Comparison of ENCODE assay signal across 8 cellular contexts in genomic region chr3:51637941-51638471, GRCh38. TPM values are rescaled to one million over a fixed set of nuclear protein-coding genes. Genes with fewer than 3 reads are reported as not detected.
DNase-seq lines count a peak whose midpoint lies in the region; ATAC-seq and TF ChIP-seq lines count a peak whose summit lies in the region.

No MANE protein-coding gene starts in this region.

- no peaks in the 10 kb centered on the region for H3K9me3 ChIP-seq in thyroid gland

- peak; percentile 26 for DNase-seq in GM04504 (ENCODE audit: low read depth)
- DNase-seq in NOMO-1 (lab: John Stamatoyannopoulos, UW; ENCODE audit: unreplicated experiment in 2 of 2): peak; percentile 49 to 51
- DNase-seq in astrocyte of the hippocampus (ENCODE audit: low read depth, low spot score): peak; percentile 70
- DNase-seq in kidney tubule cell (ENCODE audit: low spot score): peak; percentile 66
- peak; percentile 49 to 58 for DNase-seq in thyroid gland
- no peak for DNase-seq in amygdala (lab: John Stamatoyannopoulos, UW)

- TF ChIP-seq CTCF in 22Rv1 (IDR thresholded peaks at IDR 0.05) (peak; percentile 91), thyroid gland (IDR thresholded peaks at IDR 0.05) (peak; percentile 48 to 86 (median 68))

- TF ChIP-seq POLR2A in thyroid gland (IDR thresholded peaks at IDR 0.05): no peak

- H3K27me3 ChIP-seq in thyroid gland: no peaks in the 10 kb centered on the region

- peak; percentile 76 for ATAC-seq in HG03135 (IDR thresholded peaks at IDR 0.05; ENCODE audit: unreplicated experiment)

- H3K4me3 ChIP-seq in thyroid gland (replicated peaks in 1 of 3): no peak overlapping the region

- H3K36me3 ChIP-seq in thyroid gland: peaks cover 62 to 75% of the 10 kb centered on the region in 2 donors

- H3K27ac ChIP-seq in 22Rv1 (peak overlapping the region; percentile 42), thyroid gland (no peak overlapping the region)

- 77 to 78% methylated on average over 6 of the region's 6 CpGs for WGBS in thyroid gland, 2 donors

- intact Hi-C loops in thyroid gland (cut with DNase I): no loop called here

- H3K4me1 ChIP-seq in thyroid gland: no peaks in the 10 kb centered on the region

RNA-seq across cellular contexts. Expression of gene TEX264, which starts 33.0 kb away (rescaled TPM):
- total RNA-seq in thyroid gland: 100 to 1,000 TPM in 3 of 4 donors, 10 to 100 TPM in 1; 74.3 to 135 (median 122) TPM

Comparison
In these comparisons a context has a peak if more than half of its experiments do, and no peak if none do; other contexts are left out.
1. DNase-seq: peak in GM04504 (single experiment), NOMO-1 (2 of 2), astrocyte of the hippocampus (single experiment), kidney tubule cell (single experiment) and thyroid gland (2 of 2); none in amygdala (0 of 56).